1 cellular context compared by ENCODE assay signal in the genomic region with DNA sequence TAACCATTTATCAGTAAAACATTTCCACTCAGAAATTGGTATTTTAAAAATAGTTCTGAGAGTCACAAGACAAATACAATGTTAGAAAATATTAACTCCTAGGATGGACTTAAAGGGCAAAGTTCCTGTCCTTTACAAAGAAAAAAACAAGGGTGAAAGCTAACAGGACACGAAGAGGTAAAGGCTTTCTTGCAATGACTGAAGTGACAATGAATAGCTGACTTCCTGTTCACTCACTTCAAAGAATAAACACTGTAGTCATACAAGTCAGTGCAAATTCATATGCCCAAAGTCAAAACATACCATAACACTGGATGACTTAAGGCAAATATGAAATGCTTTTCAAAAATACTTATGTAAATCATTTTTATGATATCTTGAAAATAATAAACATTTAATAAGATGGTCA.
TF ChIP-seq lines count a peak whose summit lies in the region.

No MANE protein-coding gene starts in this region.

TF ChIP-seq in HepG2, 621 proteins besides CTCF, POLR2A, EP300 and RAD21 (continued from another document and continues in another):
- TF ChIP-seq AGO1 (IDR thresholded peaks at IDR 0.05; ENCODE audit: low read depth, low read length, poor library complexity, severe bottlenecking) (no peak), FUBP1 (CRISPR knock-in tag; IDR thresholded peaks at IDR 0.05; ENCODE audit: borderline replicate concordance) (no peak), ZNF446 (CRISPR knock-in tag; IDR thresholded peaks at IDR 0.05) (no peak), ZNF329 (CRISPR knock-in tag; IDR thresholded peaks at IDR 0.05; ENCODE audit: low read depth) (no peak), SMC3 (IDR thresholded peaks at IDR 0.05; ENCODE audit: low read length) (no peak), FOXO1 (CRISPR knock-in tag; IDR thresholded peaks at IDR 0.05) (peak; percentile 93), ZNF205 (CRISPR knock-in tag; IDR thresholded peaks at IDR 0.05) (no peak), ZBTB7A (CRISPR knock-in tag; IDR thresholded peaks at IDR 0.05) (no peak), ZNF224 (CRISPR knock-in tag; IDR thresholded peaks at IDR 0.05) (no peak), MAFK (conservative IDR thresholded peaks at IDR 0.05 in 1 of 2, IDR thresholded peaks at IDR 0.05 in 1 of 2; ENCODE audit: low read length in 2 of 2) (no peak), CREM (IDR thresholded peaks at IDR 0.05) (peak; percentile 81), CREM (CRISPR knock-in tag; IDR thresholded peaks at IDR 0.05) (no peak), GMEB2 (CRISPR knock-in tag; IDR thresholded peaks at IDR 0.05; ENCODE audit: low read depth) (no peak), ZNF17 (CRISPR knock-in tag; IDR thresholded peaks at IDR 0.05) (no peak), KLF13 (CRISPR knock-in tag; IDR thresholded peaks at IDR 0.05) (no peak), ZNF703 (CRISPR knock-in tag; IDR thresholded peaks at IDR 0.05; ENCODE audit: borderline replicate concordance) (no peak), SAFB2 (CRISPR knock-in tag; IDR thresholded peaks at IDR 0.05; ENCODE audit: borderline replicate concordance, low read depth) (no peak), GATAD1 (CRISPR knock-in tag; IDR thresholded peaks at IDR 0.05) (peak; percentile 47; the same call in 1 of the 2 replicates), MED8 (CRISPR knock-in tag; IDR thresholded peaks at IDR 0.05; ENCODE audit: insufficient replicate concordance) (peak; percentile 20), DNMT1 (CRISPR knock-in tag; IDR thresholded peaks at IDR 0.05) (no peak), MYC (CRISPR knock-in tag; IDR thresholded peaks at IDR 0.05; ENCODE audit: borderline replicate concordance) (no peak), HMGXB4 (CRISPR knock-in tag; IDR thresholded peaks at IDR 0.05; ENCODE audit: borderline replicate concordance in 1 of 2, low read depth in 1 of 2) (no peak), IRF2 (CRISPR knock-in tag; IDR thresholded peaks at IDR 0.05) (peak; percentile 52; the same call in 1 of the 2 replicates), ZSCAN12 (CRISPR knock-in tag; IDR thresholded peaks at IDR 0.05) (no peak), MEIS1 (CRISPR knock-in tag; IDR thresholded peaks at IDR 0.05; ENCODE audit: borderline replicate concordance) (no peak), ETV5 (CRISPR knock-in tag; IDR thresholded peaks at IDR 0.05; ENCODE audit: borderline replicate concordance) (peak; percentile 96), ZNF841 (CRISPR knock-in tag; IDR thresholded peaks at IDR 0.05; ENCODE audit: borderline replicate concordance) (no peak), ZNF549 (CRISPR knock-in tag; IDR thresholded peaks at IDR 0.05) (no peak), TBX2 (CRISPR knock-in tag; IDR thresholded peaks at IDR 0.05; ENCODE audit: borderline replicate concordance) (peak; percentile 75; the same call in 1 of the 2 replicates), ZNF607 (CRISPR knock-in tag; IDR thresholded peaks at IDR 0.05; ENCODE audit: borderline replicate concordance) (no peak), NBN (conservative IDR thresholded peaks at IDR 0.05) (no peak), ZNF598 (CRISPR knock-in tag; IDR thresholded peaks at IDR 0.05; ENCODE audit: borderline replicate concordance) (no peak), MEIS2 (CRISPR knock-in tag; IDR thresholded peaks at IDR 0.05) (0 out of 2 replicates have a peak, but pooled peaks have one; percentile 49), ZNF572 (CRISPR knock-in tag; IDR thresholded peaks at IDR 0.05) (no peak), ZNF564 (CRISPR knock-in tag; IDR thresholded peaks at IDR 0.05) (no peak), EZH2 (conservative IDR thresholded peaks at IDR 0.05; ENCODE audit: low read depth, low read length) (no peak), ARID2 (CRISPR knock-in tag; IDR thresholded peaks at IDR 0.05; ENCODE audit: borderline replicate concordance) (no peak), ZNF678 (CRISPR knock-in tag; IDR thresholded peaks at IDR 0.05) (no peak), ZNF570 (CRISPR knock-in tag; IDR thresholded peaks at IDR 0.05; ENCODE audit: borderline replicate concordance) (no peak), NFIC (IDR thresholded peaks at IDR 0.05; ENCODE audit: low read length) (peak; percentile 94; the same call in 1 of the 2 replicates), SIN3A (IDR thresholded peaks at IDR 0.05; ENCODE audit: borderline replicate concordance, low read depth, low read length) (no peak), KMT2A (CRISPR knock-in tag; IDR thresholded peaks at IDR 0.05) (no peak), TGIF2 (CRISPR knock-in tag; IDR thresholded peaks at IDR 0.05) (0 out of 2 replicates have a peak, but pooled peaks have one; percentile 36), ZNF350 (CRISPR knock-in tag; IDR thresholded peaks at IDR 0.05; ENCODE audit: borderline replicate concordance, low read depth) (no peak), AKAP8 (CRISPR knock-in tag; IDR thresholded peaks at IDR 0.05) (no peak)
- TF ChIP-seq, protein P1, sequence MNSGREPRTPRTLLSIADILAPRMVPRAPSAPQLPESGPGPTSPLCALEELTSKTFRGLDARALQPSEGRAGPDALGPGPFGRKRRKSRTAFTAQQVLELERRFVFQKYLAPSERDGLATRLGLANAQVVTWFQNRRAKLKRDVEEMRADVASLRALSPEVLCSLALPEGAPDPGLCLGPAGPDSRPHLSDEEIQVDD (CRISPR knock-in tag; IDR thresholded peaks at IDR 0.05; ENCODE audit: borderline replicate concordance) = no peak
- TF ChIP-seq, protein P2, sequence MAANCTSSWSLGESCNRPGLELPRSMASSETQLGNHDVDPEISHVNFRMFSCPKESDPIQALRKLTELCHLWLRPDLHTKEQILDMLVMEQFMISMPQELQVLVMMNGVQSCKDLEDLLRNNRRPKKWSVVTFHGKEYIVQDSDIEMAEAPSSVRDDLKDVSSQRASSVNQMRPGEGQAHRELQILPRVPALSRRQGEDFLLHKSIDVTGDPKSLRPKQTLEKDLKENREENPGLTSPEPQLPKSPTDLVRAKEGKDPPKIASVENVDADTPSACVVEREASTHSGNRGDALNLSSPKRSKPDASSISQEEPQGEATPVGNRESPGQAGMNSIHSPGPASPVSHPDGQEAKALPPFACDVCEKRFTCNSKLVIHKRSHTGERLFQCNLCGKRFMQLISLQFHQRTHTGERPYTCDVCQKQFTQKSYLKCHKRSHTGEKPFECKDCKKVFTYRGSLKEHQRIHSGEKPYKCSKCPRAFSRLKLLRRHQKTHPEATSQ (CRISPR knock-in tag; IDR thresholded peaks at IDR 0.05; ENCODE audit: borderline replicate concordance) = peak; percentile 26; the same call in 1 of the 2 replicates
- TF ChIP-seq, protein P3, sequence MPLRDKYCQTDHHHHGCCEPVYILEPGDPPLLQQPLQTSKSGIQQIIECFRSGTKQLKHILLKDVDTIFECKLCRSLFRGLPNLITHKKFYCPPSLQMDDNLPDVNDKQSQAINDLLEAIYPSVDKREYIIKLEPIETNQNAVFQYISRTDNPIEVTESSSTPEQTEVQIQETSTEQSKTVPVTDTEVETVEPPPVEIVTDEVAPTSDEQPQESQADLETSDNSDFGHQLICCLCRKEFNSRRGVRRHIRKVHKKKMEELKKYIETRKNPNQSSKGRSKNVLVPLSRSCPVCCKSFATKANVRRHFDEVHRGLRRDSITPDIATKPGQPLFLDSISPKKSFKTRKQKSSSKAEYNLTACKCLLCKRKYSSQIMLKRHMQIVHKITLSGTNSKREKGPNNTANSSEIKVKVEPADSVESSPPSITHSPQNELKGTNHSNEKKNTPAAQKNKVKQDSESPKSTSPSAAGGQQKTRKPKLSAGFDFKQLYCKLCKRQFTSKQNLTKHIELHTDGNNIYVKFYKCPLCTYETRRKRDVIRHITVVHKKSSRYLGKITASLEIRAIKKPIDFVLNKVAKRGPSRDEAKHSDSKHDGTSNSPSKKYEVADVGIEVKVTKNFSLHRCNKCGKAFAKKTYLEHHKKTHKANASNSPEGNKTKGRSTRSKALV (CRISPR knock-in tag; IDR thresholded peaks at IDR 0.05) = no peak
- TF ChIP-seq, protein P4, sequence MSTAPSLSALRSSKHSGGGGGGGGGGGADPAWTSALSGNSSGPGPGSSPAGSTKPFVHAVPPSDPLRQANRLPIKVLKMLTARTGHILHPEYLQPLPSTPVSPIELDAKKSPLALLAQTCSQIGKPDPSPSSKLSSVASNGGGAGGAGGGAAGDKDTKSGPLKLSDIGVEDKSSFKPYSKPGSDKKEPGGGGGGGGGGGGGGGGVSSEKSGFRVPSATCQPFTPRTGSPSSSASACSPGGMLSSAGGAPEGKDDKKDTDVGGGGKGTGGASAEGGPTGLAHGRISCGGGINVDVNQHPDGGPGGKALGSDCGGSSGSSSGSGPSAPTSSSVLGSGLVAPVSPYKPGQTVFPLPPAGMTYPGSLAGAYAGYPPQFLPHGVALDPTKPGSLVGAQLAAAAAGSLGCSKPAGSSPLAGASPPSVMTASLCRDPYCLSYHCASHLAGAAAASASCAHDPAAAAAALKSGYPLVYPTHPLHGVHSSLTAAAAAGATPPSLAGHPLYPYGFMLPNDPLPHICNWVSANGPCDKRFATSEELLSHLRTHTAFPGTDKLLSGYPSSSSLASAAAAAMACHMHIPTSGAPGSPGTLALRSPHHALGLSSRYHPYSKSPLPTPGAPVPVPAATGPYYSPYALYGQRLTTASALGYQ (CRISPR knock-in tag; IDR thresholded peaks at IDR 0.05) = peak; percentile 82
- TF ChIP-seq, protein P5, sequence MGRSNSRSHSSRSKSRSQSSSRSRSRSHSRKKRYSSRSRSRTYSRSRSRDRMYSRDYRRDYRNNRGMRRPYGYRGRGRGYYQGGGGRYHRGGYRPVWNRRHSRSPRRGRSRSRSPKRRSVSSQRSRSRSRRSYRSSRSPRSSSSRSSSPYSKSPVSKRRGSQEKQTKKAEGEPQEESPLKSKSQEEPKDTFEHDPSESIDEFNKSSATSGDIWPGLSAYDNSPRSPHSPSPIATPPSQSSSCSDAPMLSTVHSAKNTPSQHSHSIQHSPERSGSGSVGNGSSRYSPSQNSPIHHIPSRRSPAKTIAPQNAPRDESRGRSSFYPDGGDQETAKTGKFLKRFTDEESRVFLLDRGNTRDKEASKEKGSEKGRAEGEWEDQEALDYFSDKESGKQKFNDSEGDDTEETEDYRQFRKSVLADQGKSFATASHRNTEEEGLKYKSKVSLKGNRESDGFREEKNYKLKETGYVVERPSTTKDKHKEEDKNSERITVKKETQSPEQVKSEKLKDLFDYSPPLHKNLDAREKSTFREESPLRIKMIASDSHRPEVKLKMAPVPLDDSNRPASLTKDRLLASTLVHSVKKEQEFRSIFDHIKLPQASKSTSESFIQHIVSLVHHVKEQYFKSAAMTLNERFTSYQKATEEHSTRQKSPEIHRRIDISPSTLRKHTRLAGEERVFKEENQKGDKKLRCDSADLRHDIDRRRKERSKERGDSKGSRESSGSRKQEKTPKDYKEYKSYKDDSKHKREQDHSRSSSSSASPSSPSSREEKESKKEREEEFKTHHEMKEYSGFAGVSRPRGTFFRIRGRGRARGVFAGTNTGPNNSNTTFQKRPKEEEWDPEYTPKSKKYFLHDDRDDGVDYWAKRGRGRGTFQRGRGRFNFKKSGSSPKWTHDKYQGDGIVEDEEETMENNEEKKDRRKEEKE (IDR thresholded peaks at IDR 0.05) = no peak
- TF ChIP-seq, protein P6, sequence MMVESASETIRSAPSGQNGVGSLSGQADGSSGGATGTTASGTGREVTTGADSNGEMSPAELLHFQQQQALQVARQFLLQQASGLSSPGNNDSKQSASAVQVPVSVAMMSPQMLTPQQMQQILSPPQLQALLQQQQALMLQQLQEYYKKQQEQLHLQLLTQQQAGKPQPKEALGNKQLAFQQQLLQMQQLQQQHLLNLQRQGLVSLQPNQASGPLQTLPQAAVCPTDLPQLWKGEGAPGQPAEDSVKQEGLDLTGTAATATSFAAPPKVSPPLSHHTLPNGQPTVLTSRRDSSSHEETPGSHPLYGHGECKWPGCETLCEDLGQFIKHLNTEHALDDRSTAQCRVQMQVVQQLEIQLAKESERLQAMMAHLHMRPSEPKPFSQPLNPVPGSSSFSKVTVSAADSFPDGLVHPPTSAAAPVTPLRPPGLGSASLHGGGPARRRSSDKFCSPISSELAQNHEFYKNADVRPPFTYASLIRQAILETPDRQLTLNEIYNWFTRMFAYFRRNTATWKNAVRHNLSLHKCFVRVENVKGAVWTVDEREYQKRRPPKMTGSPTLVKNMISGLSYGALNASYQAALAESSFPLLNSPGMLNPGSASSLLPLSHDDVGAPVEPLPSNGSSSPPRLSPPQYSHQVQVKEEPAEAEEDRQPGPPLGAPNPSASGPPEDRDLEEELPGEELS (CRISPR knock-in tag; IDR thresholded peaks at IDR 0.05) = peak; percentile 92
